Comparison of ENCODE assay signal across 23 cellular contexts in the genomic region with DNA sequence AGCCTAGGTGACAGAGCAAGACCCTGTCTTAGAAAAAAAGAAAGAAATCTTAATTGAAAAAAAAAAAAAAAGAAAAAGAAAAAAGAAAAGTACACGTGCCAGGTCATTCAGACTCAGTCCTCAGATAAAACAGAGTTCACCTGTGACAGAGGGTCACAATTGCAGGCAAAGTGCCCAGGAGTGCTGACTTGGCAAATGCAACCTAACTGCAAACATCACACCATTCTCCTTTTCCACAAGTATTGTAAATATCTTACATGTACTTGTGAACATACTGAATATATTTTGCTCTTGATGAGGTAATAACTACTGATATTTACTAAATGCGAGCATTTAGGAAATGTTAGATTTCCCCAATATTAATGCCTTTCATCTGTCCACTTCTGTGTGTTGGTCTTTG. TPM values are rescaled to one million over a fixed set of nuclear protein-coding genes. Genes with fewer than 3 reads are reported as not detected.
"Had no signal": no experiment of that assay in that cellular context is flagged by ENCODE, and none has a peak within 500 bp of the region (broad histone marks: within the 10 kb centered on the region; RNA-seq: fewer than 3 reads in every experiment).

No MANE protein-coding gene starts in this region.

- H3K4me3 ChIP-seq: MG63 had no signal

- FAIRE-seq: bronchial epithelial cell, RCC 7860 had no signal

- ATAC-seq: activated CD8-positive, alpha-beta memory T cell treated with anti-CD3 and anti-CD28 coated beads, Interleukin-2, amount 10 ng/mL, durations not matched to agents 7 days and 5 days; PC-3; T-helper 17 cell had no signal

- DNase-seq: activated B cell treated with CpG ODN at 0.5 μM for 24 hours; activated CD4-positive, alpha-beta T cell treated with anti-CD3 and anti-CD28 coated beads for 1 hour; activated CD4-positive, alpha-beta T cell treated with anti-CD3 and anti-CD28 coated beads, Interleukin-2, amount 10 ng/mL, durations not matched to agents 24 days and 14 days; activated CD4-positive, alpha-beta T cell treated with anti-CD3 and anti-CD28 coated beads, Interleukin-2, amount 50 U/mL, for 48 hours; activated CD8-positive, alpha-beta memory T cell treated with anti-CD3 and anti-CD28 coated beads, Interleukin-2, amount 10 ng/mL, durations not matched to agents 7 days and 5 days; activated effector memory CD4-positive, alpha-beta T cell treated with Interleukin-2 at 50 U/mL for 16 hours; activated naive CD4-positive, alpha-beta T cell; activated T-cell treated with anti-CD3 and anti-CD28 coated beads, Interleukin-2, amount 50 U/mL, for 24 hours; aorta; MG63; MV-4-11; NCI-H1105 treated with DMSO at 0.1 percent for 48 hours; NCI-H1436 treated with DMSO at 0.1 percent for 48 hours; NCI-H187; NCI-H2081; NCI-H510A treated with DMSO at 0.1 percent for 48 hours; NCI-H69; PC-3; SHP77; T-helper 17 cell; T-helper 9 cell had no signal

- H3K36me3 ChIP-seq: MG63 had no signal

- H3K9me3 ChIP-seq: MG63 had no signal

RNA-seq across cellular contexts. Expression of gene COL2A1, which starts 9.0 kb away (rescaled TPM):
- total RNA-seq: activated B cell treated with CpG ODN at 0.5 μM for 24 hours, aorta, T-helper 17 cell had no signal
- polyA plus RNA-seq: aorta had no signal
